11 cellular contexts compared by ENCODE assay signal in genomic region chr5:151313357-151313756, GRCh38. TPM values are rescaled to one million over a fixed set of nuclear protein-coding genes. Genes with fewer than 3 reads are reported as not detected.
"Had no signal": no experiment of that assay in that cellular context is flagged by ENCODE, and none has a peak within 500 bp of the region (broad histone marks: within the 10 kb centered on the region; RNA-seq: fewer than 3 reads in every experiment).

No MANE protein-coding gene starts in this region.

- H3K4me3 ChIP-seq: GM23338 had no signal

- H3K4me3 Mint-ChIP-seq: GM23338, H9, HFFc6, IgD-negative memory B cell had no signal

- H3K4me2 ChIP-seq: GM23338 had no signal

- H3K27ac ChIP-seq: HL-60 had no signal

- H3K27ac Mint-ChIP-seq: GM23338, HFFc6, IgD-negative memory B cell had no signal

- DNase-seq: H9, HCEC 1CT, HFFc6, KBM-7 had no signal

- ATAC-seq: HepG2 had no signal

- FAIRE-seq: H1, H54, HepG2 had no signal

RNA-seq across cellular contexts. Expression of gene SLC36A3, which starts 9.8 kb away (rescaled TPM):
- total RNA-seq: GM23338, H1, H9, HepG2, HFFc6, HT1080 had no signal
- polyA plus RNA-seq: GM23338, H1, HepG2, IgD-negative memory B cell had no signal

RNA-seq across cellular contexts. Expression of gene SLC36A2, which starts 34.0 kb away (rescaled TPM):
- total RNA-seq: GM23338, H1, HepG2, HFFc6, HT1080 had no signal
- polyA plus RNA-seq: IgD-negative memory B cell had no signal
